In genomic region chr18:712401-713134, GRCh38 we compare ENCODE assay signal across 8 cellular contexts. TPM values are rescaled to one million over a fixed set of nuclear protein-coding genes. Genes with fewer than 3 reads are reported as not detected.
DNase-seq lines count a peak whose midpoint lies in the region; ATAC-seq and TF ChIP-seq lines count a peak whose summit lies in the region.

A gene with protein sequence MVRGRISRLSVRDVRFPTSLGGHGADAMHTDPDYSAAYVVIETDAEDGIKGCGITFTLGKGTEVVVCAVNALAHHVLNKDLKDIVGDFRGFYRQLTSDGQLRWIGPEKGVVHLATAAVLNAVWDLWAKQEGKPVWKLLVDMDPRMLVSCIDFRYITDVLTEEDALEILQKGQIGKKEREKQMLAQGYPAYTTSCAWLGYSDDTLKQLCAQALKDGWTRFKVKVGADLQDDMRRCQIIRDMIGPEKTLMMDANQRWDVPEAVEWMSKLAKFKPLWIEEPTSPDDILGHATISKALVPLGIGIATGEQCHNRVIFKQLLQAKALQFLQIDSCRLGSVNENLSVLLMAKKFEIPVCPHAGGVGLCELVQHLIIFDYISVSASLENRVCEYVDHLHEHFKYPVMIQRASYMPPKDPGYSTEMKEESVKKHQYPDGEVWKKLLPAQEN (minus strand): TSS chr18:712630. CDS start chr18:712587, 43 bp downstream.

- peaks cover 15% of the 10 kb centered on the region for H3K4me1 ChIP-seq in muscle layer of colon (ENCODE audit: insufficient read depth, low read length)

- H3K4me3 Mint-ChIP-seq in activated T-cell treated with anti-CD3 and anti-CD28 coated beads, Interleukin-2, amount 50 U/mL, for 24 hours: peak within 1 kb of the TSS; percentile 86

- H3K27me3 ChIP-seq in muscle layer of colon (ENCODE audit: control insufficient read depth in 1 of 2, insufficient read depth in 2 of 2, low read length in 2 of 2): no peaks in the 10 kb centered on the region

- H3K27ac Mint-ChIP-seq in activated T-cell treated with anti-CD3 and anti-CD28 coated beads, Interleukin-2, amount 50 U/mL, for 24 hours: peak within 1 kb of the TSS; percentile 92

- DNase-seq in GM19238 (ENCODE audit: insufficient read length, low spot score): peak; percentile 86
- peak; percentile 94 for DNase-seq in OCI-M1 (lab: John Stamatoyannopoulos, UW)
- DNase-seq in activated T-cell treated with anti-CD3 and anti-CD28 coated beads, Interleukin-2, amount 50 U/mL, for 24 hours: peak; percentile 95
- peak; percentile 78 for DNase-seq in stimulated activated CD8-positive, alpha-beta memory T cell treated with anti-CD3 and anti-CD28 coated beads, Interleukin-7, amount 100 ng/mL, for 24 hours (ENCODE audit: low read depth)

- peak within 1 kb of the TSS; percentile 60 to 91 for H3K4me3 ChIP-seq in muscle layer of colon (ENCODE audit: low read depth in 1 of 2, low read length in 2 of 2)

- no peaks in the 10 kb centered on the region for H3K9me3 Mint-ChIP-seq in activated T-cell treated with anti-CD3 and anti-CD28 coated beads, Interleukin-2, amount 50 U/mL, for 24 hours

- peaks cover 11% of the 10 kb centered on the region for H3K36me3 ChIP-seq in muscle layer of colon (ENCODE audit: insufficient read depth, low read length)

- peak; percentile 89 for ATAC-seq in HG03432 (IDR thresholded peaks at IDR 0.05; ENCODE audit: unreplicated experiment)
- ATAC-seq in esophagus mucosa: peak; percentile 99

- peaks cover 39% of the 10 kb centered on the region for H3K36me3 Mint-ChIP-seq in activated T-cell treated with anti-CD3 and anti-CD28 coated beads, Interleukin-2, amount 50 U/mL, for 24 hours (ENCODE audit: low read depth)

- peak within 1 kb of the TSS; percentile 77 for H3K9ac ChIP-seq in muscle layer of colon (ENCODE audit: low read length)

- TF ChIP-seq CTCF in C4-2B (conservative IDR thresholded peaks at IDR 0.05): peak; percentile 97

- H3K27ac ChIP-seq in C4-2B (peak within 1 kb of the TSS; percentile 94), muscle layer of colon (ENCODE audit: low read depth, low read length) (peak within 1 kb of the TSS; percentile 77)

- peaks cover 68% of the 10 kb centered on the region for H3K4me1 Mint-ChIP-seq in activated T-cell treated with anti-CD3 and anti-CD28 coated beads, Interleukin-2, amount 50 U/mL, for 24 hours (ENCODE audit: low read depth)

- H3K27me3 Mint-ChIP-seq in activated T-cell treated with anti-CD3 and anti-CD28 coated beads, Interleukin-2, amount 50 U/mL, for 24 hours: no peaks in the 10 kb centered on the region

- no peaks in the 10 kb centered on the region for H3K9me3 ChIP-seq in muscle layer of colon (ENCODE audit: low read length)

RNA-seq across cellular contexts. Expression of the gene that starts here (rescaled TPM):
- 50.3 TPM for total RNA-seq in esophagus mucosa

Comparison
In these comparisons a context has a peak if more than half of its experiments do, and no peak if none do; other contexts are left out.
1. Peak in every context shown above with its lines: DNase-seq, ATAC-seq, H3K4me3 ChIP-seq and H3K27ac ChIP-seq.